In the genomic region with DNA sequence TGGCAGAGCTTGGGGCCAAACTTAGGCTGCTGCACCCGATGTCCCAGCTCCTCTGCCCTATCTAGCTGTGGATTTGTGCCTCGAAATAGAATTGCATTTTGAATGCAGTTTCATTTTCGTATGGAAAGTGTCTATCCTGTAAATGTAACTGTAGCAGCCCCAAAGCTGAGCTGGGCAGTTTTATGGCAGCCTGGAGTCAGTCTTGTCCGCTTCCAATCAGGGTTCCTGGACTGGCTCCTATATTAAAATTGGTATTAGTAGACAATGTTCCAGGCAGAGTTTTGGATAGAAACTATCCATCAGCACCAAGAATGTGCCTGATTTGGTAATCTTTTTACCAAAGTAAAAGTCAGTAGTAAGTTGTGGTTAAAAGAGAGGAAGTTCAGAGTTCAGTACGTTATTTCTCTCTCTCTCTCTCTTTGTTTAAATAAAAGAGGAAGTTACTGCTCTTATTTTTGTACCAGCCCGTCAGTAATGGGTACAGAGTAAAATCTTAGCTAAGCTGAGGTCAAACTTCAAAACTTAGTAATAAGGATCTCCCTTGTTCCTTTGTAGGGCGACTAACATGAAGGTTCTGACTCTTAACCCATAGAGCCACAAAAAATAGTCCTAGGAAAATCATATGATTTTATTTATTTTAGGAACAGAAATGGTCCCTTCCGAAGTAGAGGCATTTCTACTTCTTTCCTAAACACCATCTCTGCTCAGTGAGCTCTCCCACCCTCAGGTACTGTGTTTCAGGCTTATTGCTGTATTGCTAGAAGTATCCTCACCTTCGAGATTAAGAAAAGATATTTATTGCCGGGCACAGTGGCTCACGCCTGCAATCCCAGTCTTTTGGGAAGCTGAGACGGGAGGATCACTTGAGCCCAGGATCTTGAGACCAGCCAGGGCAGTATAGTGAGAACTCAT, we compare ENCODE assay signal across 8 cellular contexts. TPM values are rescaled to one million over a fixed set of nuclear protein-coding genes. Genes with fewer than 3 reads are reported as not detected.
DNase-seq lines count a peak whose midpoint lies in the region; ATAC-seq, FAIRE-seq and TF ChIP-seq lines count a peak whose summit lies in the region.

No MANE protein-coding gene starts in this region.

- H3K9me3 ChIP-seq in vagina = no peaks in the 10 kb centered on the region

- peaks cover 10% of the 10 kb centered on the region for H3K36me3 Mint-ChIP-seq in central memory CD8-positive, alpha-beta T cell (ENCODE audit: insufficient read depth)

- intact Hi-C loops in vagina (cut with DNase I) = no loop called here

- FAIRE-seq in D721Med (lab: Jason Lieb, UNC) = no peak

- TF ChIP-seq POLR2A in GM10847 (IDR thresholded peaks at IDR 0.05; ENCODE audit: extremely low read depth, insufficient read length) (peak; percentile 11), vagina (IDR thresholded peaks at IDR 0.05) (no peak)

- peak overlapping the region; percentile 50 for H3K27ac ChIP-seq in vagina

- H3K4me1 ChIP-seq in vagina = peaks cover 3% of the 10 kb centered on the region

- H3K27me3 Mint-ChIP-seq in central memory CD8-positive, alpha-beta T cell = no peaks in the 10 kb centered on the region

- H3K36me3 ChIP-seq in vagina = no peaks in the 10 kb centered on the region

- H3K9me3 Mint-ChIP-seq in central memory CD8-positive, alpha-beta T cell = no peaks in the 10 kb centered on the region

- H3K27me3 ChIP-seq in vagina = no peaks in the 10 kb centered on the region

- H3K4me3 Mint-ChIP-seq in central memory CD8-positive, alpha-beta T cell = peak overlapping the region; percentile 82

- DNase-seq in central memory CD8-positive, alpha-beta T cell (ENCODE audit: low spot score in 2 of 2) = no peak
- DNase-seq in vagina (ENCODE audit: extremely low spot score in 2 of 2) (no peak), ureter (ENCODE audit: low spot score) (no peak), NCI-H2171 (lab: John Stamatoyannopoulos, UW) (no peak), D721Med (ENCODE audit: insufficient read length, low spot score) (no peak)

- H3K4me1 Mint-ChIP-seq in central memory CD8-positive, alpha-beta T cell = peaks cover 73% of the 10 kb centered on the region

- peak overlapping the region; percentile 89 for H3K27ac Mint-ChIP-seq in central memory CD8-positive, alpha-beta T cell (ENCODE audit: low read depth)

- ATAC-seq in GM21381 (IDR thresholded peaks at IDR 0.05; ENCODE audit: unreplicated experiment) (peak; percentile 71), HG03575 (IDR thresholded peaks at IDR 0.05; ENCODE audit: extremely low read depth, insufficient number of reproducible peaks, low FRiP score, unreplicated experiment) (peak; percentile 41)
- peak; percentile 93 for ATAC-seq in central memory CD8-positive, alpha-beta T cell (replicated peaks; ENCODE audit: extremely low read depth, poor library complexity, severe bottlenecking)

- peak overlapping the region; percentile 6 to 21 for H3K4me3 ChIP-seq in vagina

- TF ChIP-seq CTCF in vagina (IDR thresholded peaks at IDR 0.05) (no peak), D721Med (IDR thresholded peaks at IDR 0.05; ENCODE audit: insufficient read depth, missing control alignments) (no peak)

RNA-seq across cellular contexts. Expression of gene PRKCB, which starts 28.0 kb away (rescaled TPM):
- total RNA-seq in vagina (9.1 TPM), ureter (14.3 TPM)

Comparison
In these comparisons a context has a peak if more than half of its experiments do, and no peak if none do; other contexts are left out.
1. ATAC-seq: peak in every context shown above with its lines; median percentile 93 in central memory CD8-positive, alpha-beta T cell; 71 in GM21381; 41 in HG03575.